In genomic region chr1:227432981-227433380, GRCh38 we compare ENCODE assay signal across 28 cellular contexts.
"Had no signal": no experiment of that assay in that cellular context is flagged by ENCODE, and none has a peak within 500 bp of the region (broad histone marks: within the 10 kb centered on the region; RNA-seq: fewer than 3 reads in every experiment).

No MANE protein-coding gene starts in this region.

- DNase-seq: cerebellar nuclear complex; colonic mucosa; effector memory CD4-positive, alpha-beta T cell; hypothalamus; immature natural killer cell; islet precursor cell; kidney glomerular epithelial cell; left ventricle myocardium superior; lower lobe of right lung; natural killer cell; nucleus accumbens; ovary; posterior cingulate gyrus; psoas muscle; right cardiac atrium; small intestine; stimulated activated CD4-positive, alpha-beta T cell treated with anti-CD3 and anti-CD28 coated beads, Interleukin-15, amount 100 ng/mL, for 24 hours; stimulated activated CD4-positive, alpha-beta T cell treated with anti-CD3 and anti-CD28 coated beads, Interleukin-2, amount 100 ng/mL, for 48 hours; stimulated activated naive CD4-positive, alpha-beta T cell; stimulated activated naive CD8-positive, alpha-beta T cell treated with anti-CD3 and anti-CD28 coated beads, Interleukin-15, amount 100 ng/mL, for 72 hours; testis; upper lobe of left lung had no signal

- H3K27me3 ChIP-seq: colonic mucosa, neural progenitor cell, ovary, testis, tibial nerve, upper lobe of left lung had no signal

- H3K9me3 Mint-ChIP-seq: dendritic cell treated with granulocyte-macrophage colony-stimulating factor and Interleukin-4, amounts not matched to agents 40 ng/mL and 50 ng/mL, for 4 days; natural killer cell; neural progenitor cell; stimulated activated naive CD8-positive, alpha-beta T cell treated with anti-CD3 and anti-CD28 coated beads, Interleukin-15, amount 100 ng/mL, for 72 hours had no signal

- H3K27ac Mint-ChIP-seq: dendritic cell treated with granulocyte-macrophage colony-stimulating factor and Interleukin-4, amounts not matched to agents 40 ng/mL and 50 ng/mL, for 4 days; natural killer cell had no signal

- H3K27ac ChIP-seq: colonic mucosa, lower lobe of right lung, neural progenitor cell, ovary, psoas muscle, testis, upper lobe of left lung had no signal

- H3K9me3 ChIP-seq: colonic mucosa, lower lobe of right lung, ovary, psoas muscle, testis, tibial nerve, upper lobe of left lung had no signal

- H3K36me3 Mint-ChIP-seq: immature natural killer cell, natural killer cell, neural progenitor cell had no signal

- H3K4me3 ChIP-seq: colonic mucosa, lower lobe of right lung, neural progenitor cell, ovary, psoas muscle, testis, tibial nerve, upper lobe of left lung had no signal

- H3K4me1 Mint-ChIP-seq: immature natural killer cell, natural killer cell had no signal

- H3K4me2 ChIP-seq: neural progenitor cell had no signal

- ATAC-seq: left ventricle myocardium superior; lower lobe of right lung; natural killer cell; psoas muscle; right cardiac atrium; stimulated activated naive CD8-positive, alpha-beta T cell treated with anti-CD3 and anti-CD28 coated beads, Interleukin-15, amount 100 ng/mL, for 72 hours had no signal

- H3K4me1 ChIP-seq: colonic mucosa had no signal

- H3K4me3 Mint-ChIP-seq: dendritic cell treated with granulocyte-macrophage colony-stimulating factor and Interleukin-4, amounts not matched to agents 40 ng/mL and 50 ng/mL, for 4 days; immature natural killer cell; natural killer cell; neural progenitor cell; stimulated activated naive CD8-positive, alpha-beta T cell treated with anti-CD3 and anti-CD28 coated beads, Interleukin-15, amount 100 ng/mL, for 72 hours had no signal

- FAIRE-seq: endometrium, frontal cortex, small intestine, urothelium cell line had no signal
